9 cellular contexts compared by ENCODE assay signal in genomic region chr4:88054909-88055308, GRCh38. TPM values are rescaled to one million over a fixed set of nuclear protein-coding genes. Genes with fewer than 3 reads are reported as not detected.
DNase-seq lines count a peak whose midpoint lies in the region; ATAC-seq and TF ChIP-seq lines count a peak whose summit lies in the region.
"Had no signal": no experiment of that assay in that cellular context is flagged by ENCODE, and none has a peak within 500 bp of the region (broad histone marks: within the 10 kb centered on the region; RNA-seq: fewer than 3 reads in every experiment).

No MANE protein-coding gene starts in this region.

- no peak for TF ChIP-seq POLR2A in ovary (IDR thresholded peaks at IDR 0.05)

- peaks cover 3% of the 10 kb centered on the region for H3K36me3 Mint-ChIP-seq in activated CD4-positive, alpha-beta memory T cell treated with anti-CD3 and anti-CD28 coated beads for 36 hours
- peaks cover 20% of the 10 kb centered on the region for H3K36me3 Mint-ChIP-seq in activated CD4-positive, alpha-beta memory T cell treated with anti-CD3 and anti-CD28 coated beads, Interleukin-2, amount 10 ng/mL, durations not matched to agents 7 days and 5 days (ENCODE audit: low read depth)
- H3K36me3 Mint-ChIP-seq: activated naive CD4-positive, alpha-beta T cell treated with anti-CD3 and anti-CD28 coated beads, Interleukin-2, amount 50 U/mL, for 24 hours had no signal

- no peak overlapping the region for H3K27ac Mint-ChIP-seq in activated CD4-positive, alpha-beta memory T cell treated with anti-CD3 and anti-CD28 coated beads for 36 hours
- H3K27ac Mint-ChIP-seq in activated CD4-positive, alpha-beta memory T cell treated with anti-CD3 and anti-CD28 coated beads, Interleukin-2, amount 10 ng/mL, durations not matched to agents 7 days and 5 days = no peak overlapping the region
- H3K27ac Mint-ChIP-seq: activated naive CD4-positive, alpha-beta T cell treated with anti-CD3 and anti-CD28 coated beads, Interleukin-2, amount 50 U/mL, for 24 hours had no signal

- no peaks in the 10 kb centered on the region for H3K9me3 Mint-ChIP-seq in activated CD4-positive, alpha-beta memory T cell treated with anti-CD3 and anti-CD28 coated beads for 36 hours
- no peaks in the 10 kb centered on the region for H3K9me3 Mint-ChIP-seq in activated CD4-positive, alpha-beta memory T cell treated with anti-CD3 and anti-CD28 coated beads, Interleukin-2, amount 10 ng/mL, durations not matched to agents 7 days and 5 days
- H3K9me3 Mint-ChIP-seq: activated naive CD4-positive, alpha-beta T cell treated with anti-CD3 and anti-CD28 coated beads, Interleukin-2, amount 50 U/mL, for 24 hours had no signal

- intact Hi-C loops in activated CD4-positive, alpha-beta memory T cell treated with anti-CD3 and anti-CD28 coated beads for 36 hours (cut with micrococcal nuclease) = no loop called here
- intact Hi-C loops in ovary (cut with DNase I) = loop anchor here in 1 of 4 donors (5.0 kb wide), 1 partner anchor 157 kb away; no protein-coding TSS in a partner anchor

- in situ Hi-C loops in astrocyte of the cerebellum (cut with HindIII; ENCODE audit: low sequenced_read_pairs) = no loop called here

- POLR2A ChIA-PET in activated CD4-positive, alpha-beta memory T cell treated with anti-CD3 and anti-CD28 coated beads for 36 hours (lab: Charles Lee) = no interaction called here
- POLR2A ChIA-PET in activated CD4-positive, alpha-beta memory T cell treated with anti-CD3 and anti-CD28 coated beads, Interleukin-2, amount 10 ng/mL, durations not matched to agents 7 days and 5 days (lab: Charles Lee) = no interaction called here

- no peak for TF ChIP-seq EP300 in ovary (IDR thresholded peaks at IDR 0.05)

- no peak overlapping the region for H3K27ac ChIP-seq in ovary

- no peaks in the 10 kb centered on the region for H3K27me3 Mint-ChIP-seq in activated CD4-positive, alpha-beta memory T cell treated with anti-CD3 and anti-CD28 coated beads for 36 hours
- no peaks in the 10 kb centered on the region for H3K27me3 Mint-ChIP-seq in activated CD4-positive, alpha-beta memory T cell treated with anti-CD3 and anti-CD28 coated beads, Interleukin-2, amount 10 ng/mL, durations not matched to agents 7 days and 5 days
- H3K27me3 Mint-ChIP-seq: activated naive CD4-positive, alpha-beta T cell treated with anti-CD3 and anti-CD28 coated beads, Interleukin-2, amount 50 U/mL, for 24 hours had no signal

- CTCF ChIA-PET in activated CD4-positive, alpha-beta memory T cell treated with anti-CD3 and anti-CD28 coated beads for 36 hours (lab: Charles Lee) = interaction anchor here (0.7 to 1.6 kb wide), 3 partner anchors 22 to 209 kb away, joined by 3 to 7 read pairs (median 5); no protein-coding TSS in a partner anchor
- CTCF ChIA-PET in activated CD4-positive, alpha-beta memory T cell treated with anti-CD3 and anti-CD28 coated beads, Interleukin-2, amount 10 ng/mL, durations not matched to agents 7 days and 5 days (lab: Charles Lee) = interaction anchor here (1.3 to 1.4 kb wide), 2 partner anchors 22 to 157 kb away, joined by 4 to 5 read pairs; no protein-coding TSS in a partner anchor

- peak; percentile 10 for DNase-seq in activated CD4-positive, alpha-beta memory T cell treated with anti-CD3 and anti-CD28 coated beads for 36 hours
- DNase-seq in activated CD4-positive, alpha-beta memory T cell treated with anti-CD3 and anti-CD28 coated beads, Interleukin-2, amount 10 ng/mL, durations not matched to agents 7 days and 5 days = no peak
- peak; percentile 16 for DNase-seq in Jurkat, Clone E6-1 (ENCODE audit: low read depth, low spot score)
- no peak for DNase-seq in astrocyte of the cerebellum (ENCODE audit: low read depth)
- DNase-seq in kidney tubule cell (ENCODE audit: low spot score) = peak; percentile 55
- DNase-seq in ovary = no peak
- no peak for DNase-seq in NCI-H187 treated with DMSO at 0.1 percent for 48 hours (lab: John Stamatoyannopoulos, UW)

- no peaks in the 10 kb centered on the region for H3K4me1 ChIP-seq in ovary (ENCODE audit: insufficient read depth)

- ATAC-seq in HG03097 (IDR thresholded peaks at IDR 0.05; ENCODE audit: low FRiP score, unreplicated experiment) = no peak

- H3K9me3 ChIP-seq in ovary = no peaks in the 10 kb centered on the region

- no peaks in the 10 kb centered on the region for H3K4me1 Mint-ChIP-seq in activated CD4-positive, alpha-beta memory T cell treated with anti-CD3 and anti-CD28 coated beads for 36 hours (ENCODE audit: low read depth)
- H3K4me1 Mint-ChIP-seq in activated CD4-positive, alpha-beta memory T cell treated with anti-CD3 and anti-CD28 coated beads, Interleukin-2, amount 10 ng/mL, durations not matched to agents 7 days and 5 days = no peaks in the 10 kb centered on the region
- H3K4me1 Mint-ChIP-seq: activated naive CD4-positive, alpha-beta T cell treated with anti-CD3 and anti-CD28 coated beads, Interleukin-2, amount 50 U/mL, for 24 hours had no signal

- TF ChIP-seq CTCF in astrocyte of the cerebellum (IDR thresholded peaks at IDR 0.05; ENCODE audit: low read depth, low read length, missing control alignments) (peak; percentile 54), ovary (IDR thresholded peaks at IDR 0.05) (peak in 1 of 3 donors; percentile 14)

- H3K4me3 ChIP-seq in Jurkat, Clone E6-1 (ENCODE audit: low read length) = no peak overlapping the region
- H3K4me3 ChIP-seq in astrocyte of the cerebellum (ENCODE audit: low read depth, low read length) (no peak overlapping the region), ovary (no peak overlapping the region)

- 67 to 93% (median 79%) methylated on average over 2 of the region's 2 CpGs for WGBS in ovary, 3 donors

- H3K4me3 Mint-ChIP-seq in activated CD4-positive, alpha-beta memory T cell treated with anti-CD3 and anti-CD28 coated beads for 36 hours = no peak overlapping the region
- no peak overlapping the region for H3K4me3 Mint-ChIP-seq in activated CD4-positive, alpha-beta memory T cell treated with anti-CD3 and anti-CD28 coated beads, Interleukin-2, amount 10 ng/mL, durations not matched to agents 7 days and 5 days
- H3K4me3 Mint-ChIP-seq: activated naive CD4-positive, alpha-beta T cell treated with anti-CD3 and anti-CD28 coated beads, Interleukin-2, amount 50 U/mL, for 24 hours had no signal

- no peaks in the 10 kb centered on the region for H3K36me3 ChIP-seq in ovary

- H3K27me3 ChIP-seq in ovary = no peaks in the 10 kb centered on the region

RNA-seq across cellular contexts. Expression of gene PKD2, which starts 47.5 kb away (rescaled TPM):
- 1 to 10 TPM; 4.0 to 4.2 TPM for total RNA-seq in activated CD4-positive, alpha-beta memory T cell treated with anti-CD3 and anti-CD28 coated beads for 36 hours
- 10 to 100 TPM in 1 of 2 experiments, 1 to 10 TPM in 1; 9.1 to 10.4 TPM for total RNA-seq in activated CD4-positive, alpha-beta memory T cell treated with anti-CD3 and anti-CD28 coated beads, Interleukin-2, amount 10 ng/mL, durations not matched to agents 7 days and 5 days
- 11.3 TPM for polyA plus RNA-seq in Jurkat, Clone E6-1 (2012; ENCODE audit: insufficient read depth, insufficient read length)
- total RNA-seq in ovary = 10 to 100 TPM; 43.4 to 66.9 (median 52.5) TPM
- 10 to 100 TPM; 35.7 to 63.5 TPM for polyA plus RNA-seq in ovary

Comparison
In these comparisons a context has a peak if more than half of its experiments do, and no peak if none do; other contexts are left out.
1. DNase-seq: peak in activated CD4-positive, alpha-beta memory T cell treated with anti-CD3 and anti-CD28 coated beads for 36 hours (single experiment), Jurkat, Clone E6-1 (single experiment) and kidney tubule cell (single experiment); none in activated CD4-positive, alpha-beta memory T cell treated with anti-CD3 and anti-CD28 coated beads, Interleukin-2, amount 10 ng/mL, durations not matched to agents 7 days and 5 days (single experiment), astrocyte of the cerebellum (single experiment), ovary (0 of 5) and NCI-H187 treated with DMSO at 0.1 percent for 48 hours (single experiment).